Comparison of ENCODE assay signal across 1 cellular context in the genomic region with DNA sequence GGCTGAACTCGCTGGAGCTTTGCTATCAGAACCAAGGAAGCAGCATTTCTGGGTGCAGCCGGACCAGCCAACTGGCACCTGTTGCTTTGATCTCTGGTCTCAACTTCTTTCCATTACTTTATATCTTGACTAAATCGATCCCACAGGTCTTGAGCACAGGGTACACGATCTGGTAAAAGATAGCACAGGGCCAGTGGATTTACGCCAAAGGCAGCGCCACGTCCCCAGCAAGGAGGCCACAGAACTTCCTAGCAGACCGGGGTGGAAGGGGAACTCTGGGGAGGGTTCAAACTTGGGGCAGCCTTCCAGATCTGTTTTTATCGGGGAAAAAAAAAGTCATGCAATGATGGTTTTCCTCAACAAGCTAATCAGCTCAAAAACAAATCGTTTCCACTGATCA.
TF ChIP-seq lines count a peak whose summit lies in the region.

No MANE protein-coding gene starts in this region.

TF ChIP-seq in HepG2, 621 proteins besides CTCF, POLR2A, EP300 and RAD21:
- TF ChIP-seq CREB1 (IDR thresholded peaks at IDR 0.05) (no peak), CREB1 (CRISPR knock-in tag; IDR thresholded peaks at IDR 0.05) (no peak), RBAK (CRISPR knock-in tag; IDR thresholded peaks at IDR 0.05) (no peak), PRDM15 (CRISPR knock-in tag; IDR thresholded peaks at IDR 0.05) (no peak), PHF20 (CRISPR knock-in tag; IDR thresholded peaks at IDR 0.05) (no peak), HDAC6 (IDR thresholded peaks at IDR 0.05; ENCODE audit: low read depth, low read length) (no peak), ZBTB34 (CRISPR knock-in tag; IDR thresholded peaks at IDR 0.05) (no peak), ZBTB43 (CRISPR knock-in tag; conservative IDR thresholded peaks at IDR 0.05) (no peak), ZNF670 (CRISPR knock-in tag; IDR thresholded peaks at IDR 0.05; ENCODE audit: borderline replicate concordance) (no peak), SMAD9 (CRISPR knock-in tag; IDR thresholded peaks at IDR 0.05) (no peak), ISX (CRISPR knock-in tag; conservative IDR thresholded peaks at IDR 0.05) (no peak), MLLT10 (CRISPR knock-in tag; IDR thresholded peaks at IDR 0.05) (no peak), SRF (IDR thresholded peaks at IDR 0.05; ENCODE audit: low read depth, low read length) (no peak), HHEX (CRISPR knock-in tag; IDR thresholded peaks at IDR 0.05) (no peak), CAMTA2 (CRISPR knock-in tag; IDR thresholded peaks at IDR 0.05; ENCODE audit: borderline replicate concordance) (no peak), NFE2L1 (CRISPR knock-in tag; IDR thresholded peaks at IDR 0.05; ENCODE audit: borderline replicate concordance) (no peak), ZFP91 (CRISPR knock-in tag; IDR thresholded peaks at IDR 0.05; ENCODE audit: borderline replicate concordance) (no peak), ZNF383 (CRISPR knock-in tag; IDR thresholded peaks at IDR 0.05; ENCODE audit: borderline replicate concordance) (no peak), ZNF768 (CRISPR knock-in tag; IDR thresholded peaks at IDR 0.05) (no peak), ATRX (CRISPR knock-in tag; IDR thresholded peaks at IDR 0.05; ENCODE audit: borderline replicate concordance) (no peak)
